ENCODE assay signal across 1 cellular context in the genomic region with DNA sequence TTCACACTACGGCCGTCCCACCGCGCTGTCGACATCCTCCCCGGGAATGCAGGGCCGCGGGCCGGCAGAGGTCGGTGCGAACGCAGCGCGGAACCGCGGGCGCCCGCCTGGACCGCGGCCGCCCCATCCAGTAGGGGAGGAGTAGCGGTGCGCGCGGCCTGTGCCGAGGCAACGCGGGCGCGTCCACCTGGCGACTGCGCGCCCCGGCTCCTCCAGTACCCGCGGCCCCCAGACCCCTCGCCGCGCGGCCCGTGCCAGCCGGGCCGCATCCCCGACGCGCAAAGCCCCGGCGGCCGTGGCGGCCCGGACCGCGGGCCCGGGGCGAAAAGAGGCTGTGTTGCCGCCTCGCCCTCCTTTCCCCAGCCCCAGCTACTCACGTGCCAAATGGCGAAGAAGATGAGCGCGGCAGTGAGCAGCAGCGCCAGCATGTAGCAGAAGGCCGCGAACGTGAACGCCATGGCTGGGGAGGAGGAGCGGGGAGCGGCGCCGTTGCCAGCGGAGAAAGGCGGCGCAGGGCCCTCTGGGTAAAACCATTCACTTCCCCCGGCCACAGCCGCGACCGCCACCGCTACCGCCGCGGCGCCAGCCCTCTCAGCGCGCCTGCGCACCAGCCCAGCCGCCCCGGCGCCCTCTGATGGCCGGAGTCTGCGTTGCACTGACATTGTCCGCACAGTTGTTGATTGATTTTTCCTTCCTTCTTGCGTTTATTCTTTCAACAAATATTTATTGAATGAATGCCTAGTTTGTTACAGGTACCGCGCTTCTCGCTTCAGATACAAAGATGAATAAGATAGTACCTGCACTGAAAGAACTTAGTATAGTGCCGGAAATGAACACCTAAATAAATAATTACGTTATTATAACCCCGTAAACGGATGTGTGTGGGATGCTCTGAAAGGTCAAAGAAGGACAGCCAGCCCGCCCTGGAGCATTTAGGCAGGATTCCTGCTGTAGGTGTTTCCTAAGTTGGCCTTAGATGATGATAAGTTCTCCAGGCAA.
TF ChIP-seq lines count a peak whose summit lies in the region.

TSS of gene CNIH1 (minus strand) at position 505 of the 999 bp plus-strand sequence. CDS start at position 458, 47 bp downstream.

TF ChIP-seq in GM12878, 131 proteins besides CTCF, POLR2A, EP300 and RAD21 (continued from another document and continues in another):
- TF ChIP-seq, protein P1, sequence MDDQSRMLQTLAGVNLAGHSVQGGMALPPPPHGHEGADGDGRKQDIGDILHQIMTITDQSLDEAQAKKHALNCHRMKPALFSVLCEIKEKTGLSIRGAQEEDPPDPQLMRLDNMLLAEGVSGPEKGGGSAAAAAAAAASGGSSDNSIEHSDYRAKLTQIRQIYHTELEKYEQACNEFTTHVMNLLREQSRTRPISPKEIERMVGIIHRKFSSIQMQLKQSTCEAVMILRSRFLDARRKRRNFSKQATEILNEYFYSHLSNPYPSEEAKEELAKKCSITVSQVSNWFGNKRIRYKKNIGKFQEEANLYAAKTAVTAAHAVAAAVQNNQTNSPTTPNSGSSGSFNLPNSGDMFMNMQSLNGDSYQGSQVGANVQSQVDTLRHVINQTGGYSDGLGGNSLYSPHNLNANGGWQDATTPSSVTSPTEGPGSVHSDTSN (IDR thresholded peaks at IDR 0.05; ENCODE audit: insufficient replicate concordance, low read depth, low read length): peak; percentile 39
- peak; percentile 55; the same call in 1 of the 2 replicates for TF ChIP-seq RFX5 (IDR thresholded peaks at IDR 0.05; ENCODE audit: low read depth, low read length)
- no peak for TF ChIP-seq SMAD1 (IDR thresholded peaks at IDR 0.05; ENCODE audit: low read depth, partially characterized antibody)
- peak; percentile 86 for TF ChIP-seq DPF2 (IDR thresholded peaks at IDR 0.05)
- TF ChIP-seq RUNX3 (IDR thresholded peaks at IDR 0.05; ENCODE audit: low read length): peak; percentile 75
- TF ChIP-seq, protein P2, sequence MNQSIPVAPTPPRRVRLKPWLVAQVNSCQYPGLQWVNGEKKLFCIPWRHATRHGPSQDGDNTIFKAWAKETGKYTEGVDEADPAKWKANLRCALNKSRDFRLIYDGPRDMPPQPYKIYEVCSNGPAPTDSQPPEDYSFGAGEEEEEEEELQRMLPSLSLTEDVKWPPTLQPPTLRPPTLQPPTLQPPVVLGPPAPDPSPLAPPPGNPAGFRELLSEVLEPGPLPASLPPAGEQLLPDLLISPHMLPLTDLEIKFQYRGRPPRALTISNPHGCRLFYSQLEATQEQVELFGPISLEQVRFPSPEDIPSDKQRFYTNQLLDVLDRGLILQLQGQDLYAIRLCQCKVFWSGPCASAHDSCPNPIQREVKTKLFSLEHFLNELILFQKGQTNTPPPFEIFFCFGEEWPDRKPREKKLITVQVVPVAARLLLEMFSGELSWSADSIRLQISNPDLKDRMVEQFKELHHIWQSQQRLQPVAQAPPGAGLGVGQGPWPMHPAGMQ (IDR thresholded peaks at IDR 0.05; ENCODE audit: borderline replicate concordance): no peak
- TF ChIP-seq IKZF1 (conservative IDR thresholded peaks at IDR 0.05): peak; percentile 89
- peak; percentile 24; the same call in 1 of the 2 replicates for TF ChIP-seq ZNF207 (IDR thresholded peaks at IDR 0.05; ENCODE audit: borderline replicate concordance)
- no peak for TF ChIP-seq IKZF2 (IDR thresholded peaks at IDR 0.05)
- TF ChIP-seq MTA2 (IDR thresholded peaks at IDR 0.05; ENCODE audit: low read depth): peak; percentile 47; the same call in 1 of the 2 replicates
- TF ChIP-seq USF1 (IDR thresholded peaks at IDR 0.05; ENCODE audit: borderline replicate concordance, extremely low read length, insufficient read depth, low read depth, low read length): no peak
- TF ChIP-seq, protein P3, sequence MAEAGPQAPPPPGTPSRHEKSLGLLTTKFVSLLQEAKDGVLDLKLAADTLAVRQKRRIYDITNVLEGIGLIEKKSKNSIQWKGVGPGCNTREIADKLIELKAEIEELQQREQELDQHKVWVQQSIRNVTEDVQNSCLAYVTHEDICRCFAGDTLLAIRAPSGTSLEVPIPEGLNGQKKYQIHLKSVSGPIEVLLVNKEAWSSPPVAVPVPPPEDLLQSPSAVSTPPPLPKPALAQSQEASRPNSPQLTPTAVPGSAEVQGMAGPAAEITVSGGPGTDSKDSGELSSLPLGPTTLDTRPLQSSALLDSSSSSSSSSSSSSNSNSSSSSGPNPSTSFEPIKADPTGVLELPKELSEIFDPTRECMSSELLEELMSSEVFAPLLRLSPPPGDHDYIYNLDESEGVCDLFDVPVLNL (IDR thresholded peaks at IDR 0.05; ENCODE audit: low read depth, low read length): no peak
- TF ChIP-seq EED (IDR thresholded peaks at IDR 0.05; ENCODE audit: low read depth): no peak
- TF ChIP-seq BMI1 (IDR thresholded peaks at IDR 0.05; ENCODE audit: borderline replicate concordance): no peak
- TF ChIP-seq, protein P4, sequence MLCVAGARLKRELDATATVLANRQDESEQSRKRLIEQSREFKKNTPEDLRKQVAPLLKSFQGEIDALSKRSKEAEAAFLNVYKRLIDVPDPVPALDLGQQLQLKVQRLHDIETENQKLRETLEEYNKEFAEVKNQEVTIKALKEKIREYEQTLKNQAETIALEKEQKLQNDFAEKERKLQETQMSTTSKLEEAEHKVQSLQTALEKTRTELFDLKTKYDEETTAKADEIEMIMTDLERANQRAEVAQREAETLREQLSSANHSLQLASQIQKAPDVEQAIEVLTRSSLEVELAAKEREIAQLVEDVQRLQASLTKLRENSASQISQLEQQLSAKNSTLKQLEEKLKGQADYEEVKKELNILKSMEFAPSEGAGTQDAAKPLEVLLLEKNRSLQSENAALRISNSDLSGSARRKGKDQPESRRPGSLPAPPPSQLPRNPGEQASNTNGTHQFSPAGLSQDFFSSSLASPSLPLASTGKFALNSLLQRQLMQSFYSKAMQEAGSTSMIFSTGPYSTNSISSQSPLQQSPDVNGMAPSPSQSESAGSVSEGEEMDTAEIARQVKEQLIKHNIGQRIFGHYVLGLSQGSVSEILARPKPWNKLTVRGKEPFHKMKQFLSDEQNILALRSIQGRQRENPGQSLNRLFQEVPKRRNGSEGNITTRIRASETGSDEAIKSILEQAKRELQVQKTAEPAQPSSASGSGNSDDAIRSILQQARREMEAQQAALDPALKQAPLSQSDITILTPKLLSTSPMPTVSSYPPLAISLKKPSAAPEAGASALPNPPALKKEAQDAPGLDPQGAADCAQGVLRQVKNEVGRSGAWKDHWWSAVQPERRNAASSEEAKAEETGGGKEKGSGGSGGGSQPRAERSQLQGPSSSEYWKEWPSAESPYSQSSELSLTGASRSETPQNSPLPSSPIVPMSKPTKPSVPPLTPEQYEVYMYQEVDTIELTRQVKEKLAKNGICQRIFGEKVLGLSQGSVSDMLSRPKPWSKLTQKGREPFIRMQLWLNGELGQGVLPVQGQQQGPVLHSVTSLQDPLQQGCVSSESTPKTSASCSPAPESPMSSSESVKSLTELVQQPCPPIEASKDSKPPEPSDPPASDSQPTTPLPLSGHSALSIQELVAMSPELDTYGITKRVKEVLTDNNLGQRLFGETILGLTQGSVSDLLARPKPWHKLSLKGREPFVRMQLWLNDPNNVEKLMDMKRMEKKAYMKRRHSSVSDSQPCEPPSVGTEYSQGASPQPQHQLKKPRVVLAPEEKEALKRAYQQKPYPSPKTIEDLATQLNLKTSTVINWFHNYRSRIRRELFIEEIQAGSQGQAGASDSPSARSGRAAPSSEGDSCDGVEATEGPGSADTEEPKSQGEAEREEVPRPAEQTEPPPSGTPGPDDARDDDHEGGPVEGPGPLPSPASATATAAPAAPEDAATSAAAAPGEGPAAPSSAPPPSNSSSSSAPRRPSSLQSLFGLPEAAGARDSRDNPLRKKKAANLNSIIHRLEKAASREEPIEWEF (IDR thresholded peaks at IDR 0.05; ENCODE audit: insufficient replicate concordance, low read depth, low read length): peak; percentile 34
- TF ChIP-seq ZZZ3 (IDR thresholded peaks at IDR 0.05; ENCODE audit: control insufficient read depth, insufficient read length, low read depth): no peak
- peak; percentile 68; the same call in 1 of the 2 replicates for TF ChIP-seq BACH1 (IDR thresholded peaks at IDR 0.05; ENCODE audit: borderline replicate concordance)
- no peak for TF ChIP-seq POLR2AphosphoS2 (IDR thresholded peaks at IDR 0.05; ENCODE audit: low read depth, low read length)
- peak; percentile 65 for TF ChIP-seq POLR2AphosphoS5 (IDR thresholded peaks at IDR 0.05; ENCODE audit: low read length)
- peak; percentile 22; the same call in 1 of the 3 replicates for TF ChIP-seq POU2F2 (IDR thresholded peaks at IDR 0.05; ENCODE audit: borderline replicate concordance, low read depth, low read length)
- TF ChIP-seq TARDBP (IDR thresholded peaks at IDR 0.05; ENCODE audit: borderline replicate concordance): no peak
- TF ChIP-seq, protein P5, sequence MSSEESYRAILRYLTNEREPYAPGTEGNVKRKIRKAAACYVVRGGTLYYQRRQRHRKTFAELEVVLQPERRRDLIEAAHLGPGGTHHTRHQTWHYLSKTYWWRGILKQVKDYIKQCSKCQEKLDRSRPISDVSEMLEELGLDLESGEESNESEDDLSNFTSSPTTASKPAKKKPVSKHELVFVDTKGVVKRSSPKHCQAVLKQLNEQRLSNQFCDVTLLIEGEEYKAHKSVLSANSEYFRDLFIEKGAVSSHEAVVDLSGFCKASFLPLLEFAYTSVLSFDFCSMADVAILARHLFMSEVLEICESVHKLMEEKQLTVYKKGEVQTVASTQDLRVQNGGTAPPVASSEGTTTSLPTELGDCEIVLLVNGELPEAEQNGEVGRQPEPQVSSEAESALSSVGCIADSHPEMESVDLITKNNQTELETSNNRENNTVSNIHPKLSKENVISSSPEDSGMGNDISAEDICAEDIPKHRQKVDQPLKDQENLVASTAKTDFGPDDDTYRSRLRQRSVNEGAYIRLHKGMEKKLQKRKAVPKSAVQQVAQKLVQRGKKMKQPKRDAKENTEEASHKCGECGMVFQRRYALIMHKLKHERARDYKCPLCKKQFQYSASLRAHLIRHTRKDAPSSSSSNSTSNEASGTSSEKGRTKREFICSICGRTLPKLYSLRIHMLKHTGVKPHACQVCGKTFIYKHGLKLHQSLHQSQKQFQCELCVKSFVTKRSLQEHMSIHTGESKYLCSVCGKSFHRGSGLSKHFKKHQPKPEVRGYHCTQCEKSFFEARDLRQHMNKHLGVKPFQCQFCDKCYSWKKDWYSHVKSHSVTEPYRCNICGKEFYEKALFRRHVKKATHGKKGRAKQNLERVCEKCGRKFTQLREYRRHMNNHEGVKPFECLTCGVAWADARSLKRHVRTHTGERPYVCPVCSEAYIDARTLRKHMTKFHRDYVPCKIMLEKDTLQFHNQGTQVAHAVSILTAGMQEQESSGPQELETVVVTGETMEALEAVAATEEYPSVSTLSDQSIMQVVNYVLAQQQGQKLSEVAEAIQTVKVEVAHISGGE (CRISPR knock-in tag; IDR thresholded peaks at IDR 0.05): no peak
- no peak for TF ChIP-seq HDGF (IDR thresholded peaks at IDR 0.05)
- TF ChIP-seq GABPA (IDR thresholded peaks at IDR 0.05; ENCODE audit: low read depth): no peak
- peak; percentile 76 for TF ChIP-seq ATF7 (IDR thresholded peaks at IDR 0.05; ENCODE audit: low read depth)
- no peak for TF ChIP-seq CBX3 (IDR thresholded peaks at IDR 0.05; ENCODE audit: borderline replicate concordance, low read depth)
- TF ChIP-seq ZSCAN29 (IDR thresholded peaks at IDR 0.05): 0 out of 2 replicates have a peak, but pooled peaks have one; percentile 12
- peak; percentile 81; the same call in 1 of the 2 replicates for TF ChIP-seq MXI1 (IDR thresholded peaks at IDR 0.05; ENCODE audit: low read depth, low read length)
- 0 out of 2 replicates have a peak, but pooled peaks have one; percentile 32 for TF ChIP-seq WRNIP1 (IDR thresholded peaks at IDR 0.05; ENCODE audit: borderline replicate concordance, low read depth, low read length)
- peak; percentile 34 for TF ChIP-seq HDAC6 (IDR thresholded peaks at IDR 0.05; ENCODE audit: unreplicated experiment)
- peak; percentile 98 for TF ChIP-seq LARP7 (IDR thresholded peaks at IDR 0.05)
- no peak for TF ChIP-seq USF2 (IDR thresholded peaks at IDR 0.05; ENCODE audit: borderline replicate concordance, low read depth, low read length)
- TF ChIP-seq EZH2 (IDR thresholded peaks at IDR 0.05; ENCODE audit: borderline replicate concordance, control insufficient read depth, low read depth, low read length): no peak
- peak; percentile 20; the same call in 1 of the 2 replicates for TF ChIP-seq TCF12 (IDR thresholded peaks at IDR 0.05; ENCODE audit: low read depth, low read length)
- TF ChIP-seq KDM1A (IDR thresholded peaks at IDR 0.05; ENCODE audit: borderline replicate concordance): no peak
- no peak for TF ChIP-seq FOS (IDR thresholded peaks at IDR 0.05; ENCODE audit: borderline replicate concordance, extremely low read depth, insufficient read length)
- TF ChIP-seq CREB1 (IDR thresholded peaks at IDR 0.05; ENCODE audit: low read depth): peak; percentile 49; the same call in 1 of the 2 replicates
- peak; percentile 92 for TF ChIP-seq NKRF (conservative IDR thresholded peaks at IDR 0.05)
- peak; percentile 53; the same call in 1 of the 2 replicates for TF ChIP-seq SMC3 (IDR thresholded peaks at IDR 0.05; ENCODE audit: borderline replicate concordance, low read length)
- TF ChIP-seq RBBP5 (conservative IDR thresholded peaks at IDR 0.05): 0 out of 2 replicates have a peak, but pooled peaks have one; percentile 76
